1 cellular context compared by ENCODE assay signal in the genomic region with DNA sequence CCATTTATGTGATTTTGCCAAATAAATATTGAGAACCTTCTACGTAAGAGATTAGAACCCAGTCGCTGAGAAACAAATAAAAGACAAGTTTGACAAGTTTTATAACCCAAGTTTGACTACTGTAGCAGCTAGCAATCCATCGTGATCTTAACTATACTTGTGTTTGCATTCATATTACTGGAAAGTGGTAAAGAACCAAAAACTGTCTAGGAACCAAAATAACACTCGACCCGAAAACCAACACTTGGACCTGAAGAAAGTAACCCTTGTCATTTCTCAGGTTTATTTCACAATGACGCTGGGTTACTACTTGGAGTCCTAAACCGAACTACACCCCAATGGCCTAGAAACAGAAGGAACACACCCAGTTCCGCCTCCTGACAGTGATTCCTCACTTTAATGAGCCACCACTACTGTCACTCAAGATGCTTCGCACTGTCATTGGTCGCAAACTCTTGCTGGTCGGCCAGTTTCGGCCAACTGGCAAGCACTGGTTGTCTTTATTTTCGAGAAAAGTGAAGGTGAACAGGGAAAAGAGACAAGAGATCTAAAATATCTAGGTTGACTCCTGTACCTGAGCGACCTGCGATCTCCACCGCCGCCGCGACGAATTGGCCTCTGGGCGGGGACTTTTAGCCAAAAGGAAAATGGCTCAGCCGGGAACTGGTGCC.
TF ChIP-seq lines count a peak whose summit lies in the region.

No MANE protein-coding gene starts in this region.

TF ChIP-seq in GM23338, 12 proteins besides CTCF, POLR2A, EP300 and RAD21:
- TF ChIP-seq ETS1 (IDR thresholded peaks at IDR 0.05) (no peak), REST (IDR thresholded peaks at IDR 0.05; ENCODE audit: unreplicated experiment) (no peak), ZNF462 (CRISPR knock-in tag; IDR thresholded peaks at IDR 0.05) (no peak), ZNF114 (CRISPR knock-in tag; IDR thresholded peaks at IDR 0.05) (no peak), NANOG (IDR thresholded peaks at IDR 0.05; ENCODE audit: borderline replicate concordance) (no peak), ZNF331 (CRISPR knock-in tag; IDR thresholded peaks at IDR 0.05; ENCODE audit: low read depth) (no peak), EZH2phosphoT487 (IDR thresholded peaks at IDR 0.05; ENCODE audit: unreplicated experiment) (no peak), EZH2 (IDR thresholded peaks at IDR 0.05; ENCODE audit: low read depth, unreplicated experiment) (no peak), POLR2AphosphoS5 (IDR thresholded peaks at IDR 0.05; ENCODE audit: low read depth) (no peak)
